ENCODE assay signal across 11 cellular contexts in genomic region chr7:13117103-13117502, GRCh38.
DNase-seq lines count a peak whose midpoint lies in the region; ATAC-seq, FAIRE-seq and TF ChIP-seq lines count a peak whose summit lies in the region.
"Had no signal": no experiment of that assay in that cellular context is flagged by ENCODE, and none has a peak within 500 bp of the region (broad histone marks: within the 10 kb centered on the region; RNA-seq: fewer than 3 reads in every experiment).

No MANE protein-coding gene starts in this region.

- no peak overlapping the region for H3K4me3 ChIP-seq in PC-3 (ENCODE audit: low read length)
- H3K4me3 ChIP-seq in fibroblast of mammary gland (ENCODE audit: control insufficient read depth, low read depth, low read length): no peak overlapping the region
- H3K4me3 ChIP-seq in smooth muscle cell: no peak overlapping the region
- no peak overlapping the region for H3K4me3 ChIP-seq in kidney (ENCODE audit: low read length in 2 of 2)
- H3K4me3 ChIP-seq: ascending aorta had no signal

- intact Hi-C loops in PC-3 (cut with micrococcal nuclease) (loop anchor here (1.0 to 5.0 kb wide), 6 partner anchors 146 to 478 kb away; partner anchors contain the start of gene ARL4A), kidney (cut with DNase I) (no loop called here)

- H3F3A ChIP-seq in PC-3 (ENCODE audit: low read length, unreplicated experiment) (no peaks in the 10 kb centered on the region), smooth muscle cell (ENCODE audit: low read depth) (no peaks in the 10 kb centered on the region)

- no peaks in the 10 kb centered on the region for H4K20me1 ChIP-seq in PC-3 (ENCODE audit: low read length)
- no peaks in the 10 kb centered on the region for H4K20me1 ChIP-seq in smooth muscle cell (ENCODE audit: low read depth)

- no peaks in the 10 kb centered on the region for H3K9me3 ChIP-seq in PC-3 (ENCODE audit: low read length)
- no peaks in the 10 kb centered on the region for H3K9me3 ChIP-seq in smooth muscle cell (replicated peaks; ENCODE audit: low read depth)
- H3K9me3 ChIP-seq in kidney (ENCODE audit: control insufficient read depth in 1 of 2, low read length in 2 of 2): no peaks in the 10 kb centered on the region
- H3K9me3 ChIP-seq: ascending aorta had no signal

- POLR2A ChIA-PET in PC-3 (lab: Charles Lee; ENCODE audit: unreplicated experiment): no interaction called here

- peak; percentile 85 for TF ChIP-seq CTCF in PC-3 (conservative IDR thresholded peaks at IDR 0.05; ENCODE audit: low read depth, low read length)
- TF ChIP-seq CTCF in fibroblast of mammary gland (conservative IDR thresholded peaks at IDR 0.05; ENCODE audit: control insufficient read depth, insufficient read depth, low read depth, low read length): peak; percentile 67
- TF ChIP-seq CTCF in smooth muscle cell (IDR thresholded peaks at IDR 0.05; ENCODE audit: borderline replicate concordance, insufficient read depth, poor library complexity, severe bottlenecking): peak; percentile 23
- no peak for TF ChIP-seq CTCF in kidney (IDR thresholded peaks at IDR 0.05; ENCODE audit: borderline replicate concordance, extremely low read depth, insufficient read depth)

- no TSS peak for BruUV-seq in PC-3 (replicated peaks; lab: Mats Ljungman, UMichigan)

- H3K79me2 ChIP-seq in PC-3 (ENCODE audit: low read length) (no peaks in the 10 kb centered on the region), smooth muscle cell (ENCODE audit: low read depth) (no peaks in the 10 kb centered on the region)

- H3K27me3 ChIP-seq in PC-3 (ENCODE audit: low read length): no peaks in the 10 kb centered on the region
- H3K27me3 ChIP-seq in smooth muscle cell (ENCODE audit: low read depth): no peaks in the 10 kb centered on the region
- H3K27me3 ChIP-seq: ascending aorta had no signal

- DNase-seq in NCI-H748 (lab: John Stamatoyannopoulos, UW; ENCODE audit: unreplicated experiment) (peak; percentile 49), NCI-H748 treated with DMSO at 0.1 percent for 48 hours (lab: John Stamatoyannopoulos, UW) (no peak), PC-3 (peak; percentile 57), fibroblast of mammary gland (ENCODE audit: low read depth) (peak; percentile 46), smooth muscle cell (lab: John Stamatoyannopoulos, UW; ENCODE audit: unreplicated experiment) (no peak), GM19240 (ENCODE audit: insufficient read length, low spot score) (no peak), kidney (no peak), hypothalamus (lab: John Stamatoyannopoulos, UW) (no peak)
- DNase-seq: Karpas-422, midbrain had no signal

- WGBS in smooth muscle cell (ENCODE audit: low lambda C conversion rate): 39% methylated on average over 2 of the region's 2 CpGs

- no peak for FAIRE-seq in kidney (lab: Jason Lieb, UNC)

- no peaks in the 10 kb centered on the region for H3K36me3 ChIP-seq in PC-3 (ENCODE audit: low read depth, low read length)
- H3K36me3 ChIP-seq in smooth muscle cell (ENCODE audit: low read depth): no peaks in the 10 kb centered on the region
- H3K36me3 ChIP-seq in kidney (ENCODE audit: control insufficient read depth in 1 of 2, insufficient read depth in 2 of 2, low read length in 2 of 2): no peaks in the 10 kb centered on the region
- H3K36me3 ChIP-seq: ascending aorta had no signal

- H2AFZ ChIP-seq in PC-3 (ENCODE audit: low read length): no peak overlapping the region
- H2AFZ ChIP-seq in smooth muscle cell (ENCODE audit: low read depth): no peak overlapping the region

- ATAC-seq in PC-3: peak; percentile 35; the same call in 1 of the 2 replicates

- H3K27ac ChIP-seq in PC-3 (ENCODE audit: low read length): no peak overlapping the region
- no peak overlapping the region for H3K27ac ChIP-seq in smooth muscle cell (ENCODE audit: low read depth)
- H3K27ac ChIP-seq in kidney (ENCODE audit: low read depth in 2 of 2, low read length in 2 of 2): no peak overlapping the region
- H3K27ac ChIP-seq: ascending aorta had no signal

- H3K9me2 ChIP-seq in PC-3 (replicated peaks; ENCODE audit: low read length): no peaks in the 10 kb centered on the region

- H3K4me2 ChIP-seq in PC-3 (ENCODE audit: low read length) (no peak overlapping the region), smooth muscle cell (no peak overlapping the region)

- no peak overlapping the region for H3K9ac ChIP-seq in PC-3 (ENCODE audit: low read length)
- H3K9ac ChIP-seq in smooth muscle cell (ENCODE audit: low read depth): no peak overlapping the region
- H3K9ac ChIP-seq in kidney (ENCODE audit: low read length in 2 of 2): no peak overlapping the region

- peaks cover 3% of the 10 kb centered on the region; the same call in 1 of the 2 replicates for H3K4me1 ChIP-seq in PC-3 (ENCODE audit: insufficient read depth, low read length)
- H3K4me1 ChIP-seq in smooth muscle cell (ENCODE audit: low read depth): peaks cover 13% of the 10 kb centered on the region
- no peaks in the 10 kb centered on the region for H3K4me1 ChIP-seq in kidney (ENCODE audit: control insufficient read depth in 1 of 2, insufficient read depth in 1 of 2, low read depth in 1 of 2, low read length in 2 of 2)
- H3K4me1 ChIP-seq: ascending aorta had no signal

- CTCF ChIA-PET in PC-3 (lab: Charles Lee): interaction anchor here (0.6 to 1.0 kb wide), 3 partner anchors 33 to 430 kb away, joined by 3 to 9 read pairs (median 3); partner anchors contain the start of gene ARL4A

Comparison
In these comparisons a context has a peak if more than half of its experiments do, and no peak if none do; other contexts are left out.
1. DNase-seq: peak in NCI-H748 (single experiment), PC-3 (single experiment) and fibroblast of mammary gland (single experiment); none in NCI-H748 treated with DMSO at 0.1 percent for 48 hours (single experiment), smooth muscle cell (single experiment), GM19240 (single experiment), kidney (single experiment) and hypothalamus (0 of 51).